In genomic region chr5:79742549-79743136, GRCh38 we compare ENCODE assay signal across 18 cellular contexts. TPM values are rescaled to one million over a fixed set of nuclear protein-coding genes. Genes with fewer than 3 reads are reported as not detected.
DNase-seq lines count a peak whose midpoint lies in the region; ATAC-seq, FAIRE-seq and TF ChIP-seq lines count a peak whose summit lies in the region.
"Had no signal": no experiment of that assay in that cellular context is flagged by ENCODE, and none has a peak within 500 bp of the region (broad histone marks: within the 10 kb centered on the region; RNA-seq: fewer than 3 reads in every experiment).

No MANE protein-coding gene starts in this region.

- H2AFZ ChIP-seq in HepG2 (ENCODE audit: low read length) = no peak overlapping the region
- H2AFZ ChIP-seq: GM23338 had no signal

- DNase-seq in heart right ventricle = no peak
- no peak for DNase-seq in Right ventricle myocardium inferior (ENCODE audit: missing footprints)
- peak; percentile 13 for DNase-seq in HuH-7.5 (ENCODE audit: low spot score)
- DNase-seq in HepG2 (ENCODE audit: low spot score) = peak; percentile 54
- no peak for DNase-seq in gastrocnemius medialis
- DNase-seq in NCI-H748 treated with DMSO at 0.1 percent for 48 hours (lab: John Stamatoyannopoulos, UW) = no peak
- DNase-seq: 8988T; Calu3; CD8-positive, alpha-beta T cell; DMS79 treated with DMSO at 0.1 percent for 48 hours; GF-D8; HCEC 1CT; HFFc6; IMR-90 had no signal

- H3K4me3 ChIP-seq in heart right ventricle (no peak overlapping the region), HepG2 (replicated peaks in 1 of 3; ENCODE audit: insufficient read depth in 1 of 3, low read depth in 2 of 3, low read length in 3 of 3) (no peak overlapping the region), gastrocnemius medialis (no peak overlapping the region)
- H3K4me3 ChIP-seq: BLaER1 treated with 17β-estradiol and CSF1 and Interleukin-3, amounts not matched to agents 10 nM and 100 nM; GM23338 had no signal

- H3K9me3 ChIP-seq in heart right ventricle (no peaks in the 10 kb centered on the region), HepG2 (ENCODE audit: low read length) (no peaks in the 10 kb centered on the region), gastrocnemius medialis (no peaks in the 10 kb centered on the region)

- CTCF ChIA-PET in HepG2 (lab: Yijun Ruan, JAX; ENCODE audit: low intra/inter-chr PET ratio, low total read pairs) = no interaction called here

- TF ChIP-seq POLR2A in HepG2 (IDR thresholded peaks at IDR 0.05; ENCODE audit: insufficient read depth in 1 of 2, low read depth in 2 of 2, low read length in 2 of 2) = no peak
- no peak for TF ChIP-seq POLR2A in gastrocnemius medialis (IDR thresholded peaks at IDR 0.05)

- H3K9ac ChIP-seq in HepG2 (ENCODE audit: insufficient read depth, low read depth, low read length) = no peak overlapping the region
- H3K9ac ChIP-seq: BLaER1 treated with 17β-estradiol and CSF1 and Interleukin-3, amounts not matched to agents 10 nM and 100 nM had no signal

- intact Hi-C loops in heart right ventricle (cut with DNase I) (loop anchor here in 4 of 10 donors (5.0 kb wide), 2 partner anchors 45 to 50 kb away; no protein-coding TSS in a partner anchor), Right ventricle myocardium inferior (cut with DNase I) (loop anchor here (5.0 kb wide), 1 partner anchor 50 kb away; no protein-coding TSS in a partner anchor), HepG2 (cut with micrococcal nuclease; ENCODE audit: unreplicated experiment) (no loop called here), gastrocnemius medialis (cut with DNase I; ENCODE audit: low total_unique reads) (no loop called here)

- no peaks in the 10 kb centered on the region for H4K20me1 ChIP-seq in HepG2 (ENCODE audit: insufficient read depth, low read length)
- H4K20me1 ChIP-seq: BLaER1 treated with 17β-estradiol and CSF1 and Interleukin-3, amounts not matched to agents 10 nM and 100 nM had no signal

- no peaks in the 10 kb centered on the region for H3K79me2 ChIP-seq in HepG2 (ENCODE audit: insufficient read depth, low read length)

- BruUV-seq in HepG2 (replicated peaks; lab: Mats Ljungman, UMichigan) = no TSS peak

- POLR2A ChIA-PET in HepG2 (lab: Yijun Ruan, JAX) = no interaction called here

- TF ChIP-seq EP300 in HepG2 (IDR thresholded peaks at IDR 0.05; ENCODE audit: low read depth in 2 of 2, low read length in 2 of 2) (peak in 1 of 2 experiments; percentile 65; a peak in 2 of 4 replicates), HepG2 (CRISPR knock-in tag; IDR thresholded peaks at IDR 0.05; ENCODE audit: borderline replicate concordance) (no peak)

- ATAC-seq in heart right ventricle (no peak), Right ventricle myocardium inferior (no peak), HepG2 (peak; percentile 86), gastrocnemius medialis (no peak), HG03280 (IDR thresholded peaks at IDR 0.05; ENCODE audit: unreplicated experiment) (no peak)
- ATAC-seq: CD8-positive, alpha-beta T cell; GM23338 had no signal

- in situ Hi-C loops in HepG2 (cut with HindIII; ENCODE audit: extremely low pct_ligation_motif_present, low pct_unique_long_range_greater_than_20kb) (no loop called here), gastrocnemius medialis (cut with MboI; ENCODE audit: low sequenced_read_pairs in 4 of 4) (no loop called here)

- peaks cover 0 to 73% (median 4%) of the 10 kb centered on the region in 9 donors for H3K36me3 ChIP-seq in heart right ventricle
- H3K36me3 ChIP-seq in HepG2 (replicated peaks in 1 of 2; ENCODE audit: control insufficient read depth in 1 of 2, insufficient read depth in 2 of 2, low read length in 2 of 2) = no peaks in the 10 kb centered on the region
- peaks cover 0 to 71% of the 10 kb centered on the region in 2 donors for H3K36me3 ChIP-seq in gastrocnemius medialis
- H3K36me3 ChIP-seq: BLaER1 treated with 17β-estradiol and CSF1 and Interleukin-3, amounts not matched to agents 10 nM and 100 nM had no signal

- TF ChIP-seq CTCF in heart right ventricle (IDR thresholded peaks at IDR 0.05) = no peak
- TF ChIP-seq CTCF in HepG2 (CRISPR knock-in tag; IDR thresholded peaks at IDR 0.05) = no peak
- TF ChIP-seq CTCF in gastrocnemius medialis (IDR thresholded peaks at IDR 0.05 in 4 of 5, conservative IDR thresholded peaks at IDR 0.05 in 1 of 5) = no peak

- no peak for TF ChIP-seq RAD21 in HepG2 (CRISPR knock-in tag; IDR thresholded peaks at IDR 0.05)

- H3K27me3 ChIP-seq in heart right ventricle = no peaks in the 10 kb centered on the region
- peaks cover 0 to 6% of the 10 kb centered on the region in 2 experiments; a peak in 1 of 5 replicates for H3K27me3 ChIP-seq in HepG2 (ENCODE audit: control insufficient read depth in 1 of 2, insufficient read depth in 2 of 2, low read length in 2 of 2)
- no peaks in the 10 kb centered on the region for H3K27me3 ChIP-seq in gastrocnemius medialis
- H3K27me3 ChIP-seq: BLaER1 treated with 17β-estradiol and CSF1 and Interleukin-3, amounts not matched to agents 10 nM and 100 nM had no signal

- 85 to 90% methylated on average over 3 of the region's 3 CpGs for WGBS in heart right ventricle, 2 donors
- 24% methylated on average over 3 of the region's 3 CpGs for WGBS in HepG2 (ENCODE audit: low lambda C conversion rate)

- H3K4me1 ChIP-seq in heart right ventricle (peaks cover 0 to 45% (median 12%) of the 10 kb centered on the region in 9 donors), HepG2 (ENCODE audit: insufficient read depth, low read length) (peaks cover 13% of the 10 kb centered on the region), gastrocnemius medialis (peaks cover 3 to 5% of the 10 kb centered on the region in 2 donors)

- no peak overlapping the region for H3K4me2 ChIP-seq in HepG2 (ENCODE audit: low read depth, low read length)
- H3K4me2 ChIP-seq: BLaER1 treated with 17β-estradiol and CSF1 and Interleukin-3, amounts not matched to agents 10 nM and 100 nM had no signal

- H3K27ac ChIP-seq in heart right ventricle = peak overlapping the region in 6 of 10 donors; percentile 54 to 88 (median 78)
- H3K27ac ChIP-seq in HepG2 (ENCODE audit: extremely low read length, insufficient read depth, low read length) = no peak overlapping the region
- peak overlapping the region; percentile 42 to 60 (median 52) for H3K27ac ChIP-seq in gastrocnemius medialis
- H3K27ac ChIP-seq: BLaER1 treated with 17β-estradiol and CSF1 and Interleukin-3, amounts not matched to agents 10 nM and 100 nM had no signal

- FAIRE-seq in HepG2 (lab: Jason Lieb, UNC) = no peak
- FAIRE-seq: H54 had no signal

TF ChIP-seq in HepG2, 621 proteins besides CTCF, POLR2A, EP300 and RAD21 (continues in another document):
- TF ChIP-seq NFIC (IDR thresholded peaks at IDR 0.05; ENCODE audit: low read length) = peak; percentile 68; the same call in 1 of the 2 replicates
- TF ChIP-seq ZNF138 (CRISPR knock-in tag; IDR thresholded peaks at IDR 0.05; ENCODE audit: low read depth) = no peak
- no peak for TF ChIP-seq NR2F6 (IDR thresholded peaks at IDR 0.05)
- no peak for TF ChIP-seq NR2F6 (CRISPR knock-in tag; IDR thresholded peaks at IDR 0.05)
- no peak for TF ChIP-seq HNRNPL (IDR thresholded peaks at IDR 0.05; ENCODE audit: low read depth, low read length)
- TF ChIP-seq TSC22D2 (CRISPR knock-in tag; IDR thresholded peaks at IDR 0.05; ENCODE audit: borderline replicate concordance) = no peak
- TF ChIP-seq ZNF317 (CRISPR knock-in tag; IDR thresholded peaks at IDR 0.05) = 0 out of 2 replicates have a peak, but pooled peaks have one; percentile 47
- 0 out of 2 replicates have a peak, but pooled peaks have one; percentile 24 for TF ChIP-seq FOXK2 (IDR thresholded peaks at IDR 0.05)
- TF ChIP-seq ATF4 (CRISPR knock-in tag; IDR thresholded peaks at IDR 0.05) = 0 out of 4 replicates have a peak, but pooled peaks of 1 of the 2 experiments have one; percentile 41
- TF ChIP-seq THAP11 (CRISPR knock-in tag; IDR thresholded peaks at IDR 0.05) = peak; percentile 60
- 0 out of 2 replicates have a peak, but pooled peaks have one; percentile 33 for TF ChIP-seq ZBTB3 (CRISPR knock-in tag; IDR thresholded peaks at IDR 0.05; ENCODE audit: borderline replicate concordance, low read depth)

RNA-seq across cellular contexts. Expression of gene CMYA5, which starts 53.0 kb away (rescaled TPM):
- total RNA-seq in heart right ventricle (1,000 to 10,000 TPM in 5 of 10 donors, 100 to 1,000 TPM in 5; 771 to 1,721 (median 1,115) TPM), Right ventricle myocardium inferior (886 TPM), HepG2 (2016; rRNA removed; fragmentation: Illumina TruSeq; extraction: Trizol) (0.13 and 0.18 TPM in 2 replicates), gastrocnemius medialis (1,000 to 10,000 TPM; 3,049 to 3,867 (median 3,338) TPM)
- polyA plus RNA-seq in heart right ventricle (100 to 1,000 TPM; 202 to 388 TPM), HepG2 (2011; rRNA removed) (0.51 and 0.68 TPM in 2 replicates)
- not detected in 2 replicates for total RNA-seq in HepG2 (2016; cell fraction: cytosol; rRNA removed; fragmentation: Illumina TruSeq; extraction: Trizol; ENCODE audit: low read depth)
- total RNA-seq in HepG2 (2016; cell fraction: insoluble cytoplasmic fraction; rRNA removed; fragmentation: Illumina TruSeq; extraction: Trizol) = 0.13 TPM in 2 replicates
- total RNA-seq in HepG2 (2016; cell fraction: membrane; rRNA removed; fragmentation: Illumina TruSeq; extraction: Trizol) = 0.06 and 0.17 TPM in 2 replicates
- total RNA-seq in HepG2 (2016; cell fraction: nucleus; rRNA removed; fragmentation: Illumina TruSeq; extraction: Trizol) = 0.65 and 1.3 TPM in 2 replicates
- polyA plus RNA-seq in HepG2 (2011; cell fraction: cytosol; rRNA removed) = 0.09 and 0.14 TPM in 2 replicates
- polyA plus RNA-seq in HepG2 (2011; cell fraction: nucleus; rRNA removed) = 1.2 and 1.3 TPM in 2 replicates
- polyA plus RNA-seq in HepG2 (2012) = 0.12 and 0.61 TPM in 2 replicates
- polyA plus RNA-seq in HepG2 (2016; cell fraction: cytosol; fragmentation: Illumina TruSeq; extraction: Trizol; ENCODE audit: low read depth) = not detected in 2 replicates
- polyA plus RNA-seq in HepG2 (2016; cell fraction: insoluble cytoplasmic fraction; fragmentation: Illumina TruSeq; extraction: Trizol; ENCODE audit: low read depth) = 0.11 and 0.41 TPM in 2 replicates
- polyA plus RNA-seq in HepG2 (2016; cell fraction: membrane; fragmentation: Illumina TruSeq; extraction: Trizol; ENCODE audit: low read depth) = 0.03 TPM in 1 of 2 replicates, not detected in the other
- 0.40 and 0.52 TPM in 2 replicates for polyA plus RNA-seq in HepG2 (2016; cell fraction: nucleus; fragmentation: Illumina TruSeq; extraction: Trizol; ENCODE audit: insufficient read depth, low read depth)
- polyA minus RNA-seq in HepG2 (2011; rRNA and poly(A)+ RNA removed; ENCODE audit: low replicate concordance) = 0.24 and 0.54 TPM in 2 replicates
- polyA minus RNA-seq in HepG2 (2011; cell fraction: cytosol; rRNA and poly(A)+ RNA removed) = 0.10 and 0.18 TPM in 2 replicates
- polyA minus RNA-seq in HepG2 (2011; cell fraction: nucleus; rRNA and poly(A)+ RNA removed) = 2.1 and 2.2 TPM in 2 replicates

Comparison
In these comparisons a context has a peak if more than half of its experiments do, and no peak if none do; other contexts are left out.
1. DNase-seq: peak in HuH-7.5 (single experiment) and HepG2 (single experiment); none in heart right ventricle (0 of 2), Right ventricle myocardium inferior (single experiment), gastrocnemius medialis (0 of 2) and NCI-H748 treated with DMSO at 0.1 percent for 48 hours (single experiment).
2. RNA of gene CMYA5, which starts 53.0 kb away (total RNA-seq): 3,049 to 3,867 TPM in gastrocnemius medialis, 771 to 1,721 TPM in heart right ventricle and 886 TPM in Right ventricle myocardium inferior (single experiment); 0.06 to 1.3 TPM in HepG2; every median in the first group is over 100 times any median in the second.